ENCODE assay signal across 11 cellular contexts in the genomic region with DNA sequence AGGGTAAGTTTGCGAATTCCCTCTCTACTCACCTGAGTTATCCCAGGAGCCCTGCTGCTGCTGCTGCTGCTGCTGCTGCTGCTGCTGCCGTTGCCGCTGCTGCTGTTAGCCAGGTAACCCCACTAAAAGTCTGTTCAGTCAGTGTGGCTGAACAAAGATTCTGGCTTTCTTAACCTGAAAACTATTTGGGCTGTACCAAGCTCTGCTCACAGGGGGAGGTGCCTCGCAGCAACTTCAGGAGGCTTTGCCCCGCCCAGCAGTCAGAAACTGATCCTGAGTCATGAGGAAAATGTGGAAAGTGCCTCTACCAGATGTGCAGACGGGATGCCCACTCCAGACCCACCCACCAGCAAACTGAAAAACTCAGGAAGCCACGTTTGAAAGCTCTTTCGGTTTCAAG. TPM values are rescaled to one million over a fixed set of nuclear protein-coding genes. Genes with fewer than 3 reads are reported as not detected.
DNase-seq lines count a peak whose midpoint lies in the region; ATAC-seq and TF ChIP-seq lines count a peak whose summit lies in the region.
"Had no signal": no experiment of that assay in that cellular context is flagged by ENCODE, and none has a peak within 500 bp of the region (broad histone marks: within the 10 kb centered on the region; RNA-seq: fewer than 3 reads in every experiment).

A gene with protein sequence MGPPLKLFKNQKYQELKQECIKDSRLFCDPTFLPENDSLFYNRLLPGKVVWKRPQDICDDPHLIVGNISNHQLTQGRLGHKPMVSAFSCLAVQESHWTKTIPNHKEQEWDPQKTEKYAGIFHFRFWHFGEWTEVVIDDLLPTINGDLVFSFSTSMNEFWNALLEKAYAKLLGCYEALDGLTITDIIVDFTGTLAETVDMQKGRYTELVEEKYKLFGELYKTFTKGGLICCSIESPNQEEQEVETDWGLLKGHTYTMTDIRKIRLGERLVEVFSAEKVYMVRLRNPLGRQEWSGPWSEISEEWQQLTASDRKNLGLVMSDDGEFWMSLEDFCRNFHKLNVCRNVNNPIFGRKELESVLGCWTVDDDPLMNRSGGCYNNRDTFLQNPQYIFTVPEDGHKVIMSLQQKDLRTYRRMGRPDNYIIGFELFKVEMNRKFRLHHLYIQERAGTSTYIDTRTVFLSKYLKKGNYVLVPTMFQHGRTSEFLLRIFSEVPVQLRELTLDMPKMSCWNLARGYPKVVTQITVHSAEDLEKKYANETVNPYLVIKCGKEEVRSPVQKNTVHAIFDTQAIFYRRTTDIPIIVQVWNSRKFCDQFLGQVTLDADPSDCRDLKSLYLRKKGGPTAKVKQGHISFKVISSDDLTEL (minus strand): TSS at position 145 of the 400 bp plus-strand sequence. CDS start 6,547 bp downstream, outside the sequence.

- no peaks in the 10 kb centered on the region for H3K9me2 ChIP-seq in MM.1S (replicated peaks; ENCODE audit: insufficient read depth, low read length)

- no peaks in the 10 kb centered on the region for H3K27me3 ChIP-seq in MM.1S (replicated peaks; ENCODE audit: insufficient read depth, low read length)
- no peaks in the 10 kb centered on the region for H3K27me3 ChIP-seq in vagina

- no peaks in the 10 kb centered on the region for H4K20me1 ChIP-seq in MM.1S (ENCODE audit: insufficient read depth, low read length)

- H3K4me1 ChIP-seq in MM.1S (ENCODE audit: low read length) (peaks cover 10% of the 10 kb centered on the region), vagina (no peaks in the 10 kb centered on the region)
- H3K4me1 ChIP-seq: adrenal gland, tibial nerve had no signal

- H3K9ac ChIP-seq in MM.1S (ENCODE audit: low read length), result no peak within 1 kb of the TSS

- no peaks in the 10 kb centered on the region for H3K36me3 ChIP-seq in MM.1S (replicated peaks; ENCODE audit: insufficient read depth, low read length)
- no peaks in the 10 kb centered on the region for H3K36me3 ChIP-seq in vagina
- H3K36me3 ChIP-seq: adrenal gland, tibial nerve had no signal

- H3K79me2 ChIP-seq in MM.1S (ENCODE audit: low read length), result no peaks in the 10 kb centered on the region

- peak; percentile 7 for DNase-seq in AG08395 (ENCODE audit: low spot score)
- peak; percentile 42 for DNase-seq in MM.1S
- no peak for DNase-seq in epithelial cell of proximal tubule (ENCODE audit: low read depth)
- DNase-seq in mucosa of gallbladder (ENCODE audit: low spot score), result peak; percentile 15
- no peak for DNase-seq in GM19238 (ENCODE audit: insufficient read length, low spot score)
- no peak for DNase-seq in C1 segment of cervical spinal cord (lab: John Stamatoyannopoulos, UW)
- no peak for DNase-seq in vagina (ENCODE audit: extremely low spot score in 2 of 2)
- DNase-seq: NCI-H1694 had no signal

- H3K27ac ChIP-seq in MM.1S (ENCODE audit: low read length) (no peak within 1 kb of the TSS; the same call in 1 of the 2 replicates), vagina (no peak within 1 kb of the TSS)
- H3K27ac ChIP-seq: adrenal gland, tibial nerve had no signal

- no peak for ATAC-seq in GM19397 (IDR thresholded peaks at IDR 0.05; ENCODE audit: unreplicated experiment)

- H2AFZ ChIP-seq in MM.1S (ENCODE audit: low read length), result no peak within 1 kb of the TSS; the same call in 1 of the 2 replicates

- no peak for TF ChIP-seq CTCF in MM.1S (IDR thresholded peaks at IDR 0.05; ENCODE audit: low read length)
- TF ChIP-seq CTCF in epithelial cell of proximal tubule (conservative IDR thresholded peaks at IDR 0.05; ENCODE audit: low read depth, low read length), result no peak
- no peak for TF ChIP-seq CTCF in vagina (IDR thresholded peaks at IDR 0.05)

- no peak for TF ChIP-seq POLR2A in vagina (IDR thresholded peaks at IDR 0.05)

- intact Hi-C loops in vagina (cut with DNase I), result no loop called here

- peak within 1 kb of the TSS; percentile 40 for H3K4me2 ChIP-seq in MM.1S (ENCODE audit: low read depth, low read length)

- H3K9me3 ChIP-seq in MM.1S (replicated peaks; ENCODE audit: insufficient read depth, low read length) (no peaks in the 10 kb centered on the region), vagina (no peaks in the 10 kb centered on the region)
- H3K9me3 ChIP-seq: adrenal gland, tibial nerve had no signal

- H3K4me3 ChIP-seq in MM.1S (ENCODE audit: low read length) (peak within 1 kb of the TSS; percentile 11), epithelial cell of proximal tubule (ENCODE audit: low read depth, low read length) (peak within 1 kb of the TSS; percentile 6), vagina (peak within 1 kb of the TSS in 1 of 2 donors; percentile 6)
- H3K4me3 ChIP-seq: adrenal gland had no signal

- H3F3A ChIP-seq in MM.1S (ENCODE audit: insufficient read depth, low read length), result peaks cover 13% of the 10 kb centered on the region

RNA-seq across cellular contexts. Expression of the gene that starts here (rescaled TPM):
- total RNA-seq in epithelial cell of proximal tubule (0.36 and 1.2 TPM in 2 replicates), mucosa of gallbladder (35.6 TPM), vagina (3.4 TPM)

Comparison
In these comparisons a context has a peak if more than half of its experiments do, and no peak if none do; other contexts are left out.
1. DNase-seq: peak in AG08395 (single experiment), MM.1S (single experiment) and mucosa of gallbladder (single experiment); none in epithelial cell of proximal tubule (single experiment), GM19238 (single experiment), C1 segment of cervical spinal cord (0 of 14) and vagina (0 of 2).